Comparison of ENCODE assay signal across 16 cellular contexts in genomic region chr2:205495819-205496218, GRCh38.
DNase-seq lines count a peak whose midpoint lies in the region; ATAC-seq and TF ChIP-seq lines count a peak whose summit lies in the region.
"Had no signal": no experiment of that assay in that cellular context is flagged by ENCODE, and none has a peak within 500 bp of the region (broad histone marks: within the 10 kb centered on the region; RNA-seq: fewer than 3 reads in every experiment).

No MANE protein-coding gene starts in this region.

- H3K79me2 ChIP-seq in GM23338 (replicated peaks; ENCODE audit: insufficient read depth): no peaks in the 10 kb centered on the region

- H3K36me3 ChIP-seq in GM23338 (ENCODE audit: insufficient read depth): no peaks in the 10 kb centered on the region
- H3K36me3 ChIP-seq: BE2C had no signal

- H3K27me3 Mint-ChIP-seq in GM23338 (ENCODE audit: insufficient read depth, low read depth, poor library complexity): peaks cover 3% of the 10 kb centered on the region

- H3K4me3 Mint-ChIP-seq in GM23338: no peak overlapping the region
- H3K4me3 Mint-ChIP-seq: CD4-positive, alpha-beta T cell had no signal

- H3F3A ChIP-seq in GM23338 (replicated peaks; ENCODE audit: low read depth): no peaks in the 10 kb centered on the region

- peaks cover 9% of the 10 kb centered on the region; the same call in 2 of the 3 replicates for H3K9me3 Mint-ChIP-seq in GM23338

- H3K27me3 ChIP-seq in GM23338 (ENCODE audit: insufficient read depth): no peaks in the 10 kb centered on the region
- H3K27me3 ChIP-seq: BE2C had no signal

- H3K9me2 ChIP-seq in GM23338 (ENCODE audit: insufficient read depth): no peaks in the 10 kb centered on the region

- peaks cover 4% of the 10 kb centered on the region; the same call in 1 of the 3 replicates for H3K36me3 Mint-ChIP-seq in GM23338 (ENCODE audit: low read depth)

- no peak overlapping the region for H3K4me3 ChIP-seq in GM23338

- no peak overlapping the region for H3K4me2 ChIP-seq in GM23338

- no peaks in the 10 kb centered on the region for H3K4me1 ChIP-seq in GM23338 (ENCODE audit: insufficient read depth)
- H3K4me1 ChIP-seq: BE2C had no signal

- TF ChIP-seq CTCF in GM23338 (conservative IDR thresholded peaks at IDR 0.05; ENCODE audit: low read depth in 2 of 2): no peak

- H3K27ac Mint-ChIP-seq in GM23338: no peak overlapping the region
- H3K27ac Mint-ChIP-seq: CD4-positive, alpha-beta T cell had no signal

- H2AFZ ChIP-seq in GM23338: no peak overlapping the region

- DNase-seq in GM23338 (ENCODE audit: low spot score): peak; percentile 25
- DNase-seq in fibroblast of peridontal ligament (ENCODE audit: extremely low read depth): peak; percentile 40
- DNase-seq in HT-29 (ENCODE audit: low spot score): no peak
- DNase-seq in KBM-7: no peak
- no peak for DNase-seq in NCI-H345 treated with DMSO at 0.1 percent for 48 hours (lab: John Stamatoyannopoulos, UW; ENCODE audit: unreplicated experiment)
- DNase-seq: BE2C; Calu3; CD4-positive, alpha-beta T cell; DMS53; NCI-H1417; NCI-H187 treated with DMSO at 0.1 percent for 48 hours; NCI-H446; NK-92 treated with Interleukin-12 subunit alpha and Interleukin-12 subunit beta, amount 100 ng/mL, for 24 hours; SHP77 treated with DMSO at 0.1 percent for 48 hours had no signal

- H3K27ac ChIP-seq in GM23338 (ENCODE audit: low read depth): no peak overlapping the region

- H4K20me1 ChIP-seq in GM23338 (replicated peaks; ENCODE audit: insufficient read depth): no peaks in the 10 kb centered on the region

- ATAC-seq in GM23338: no peak
- ATAC-seq in SK-N-SH treated with all-trans-retinoic acid at 6 μM for 48 hours: peak; percentile 75
- no peak for ATAC-seq in GM21737 (IDR thresholded peaks at IDR 0.05; ENCODE audit: unreplicated experiment)

- in situ Hi-C loops in KBM-7 (cut with MboI; ENCODE audit: low pct_unique_long_range_greater_than_20kb, low sequenced_read_pairs): no loop called here

- H3K4me1 Mint-ChIP-seq in GM23338: peaks cover 25% of the 10 kb centered on the region

TF ChIP-seq in GM23338, 12 proteins besides CTCF, POLR2A, EP300 and RAD21 (continues in another document):
- TF ChIP-seq STAT1 (IDR thresholded peaks at IDR 0.05; ENCODE audit: unreplicated experiment): no peak

TF ChIP-seq in SK-N-SH treated with all-trans-retinoic acid at 6 μM for 48 hours, 23 proteins besides CTCF, POLR2A, EP300 and RAD21:
- TF ChIP-seq ZFP3 (CRISPR knock-in tag; IDR thresholded peaks at IDR 0.05): no peak
- peak; percentile 42 for TF ChIP-seq ISL1 (CRISPR knock-in tag; IDR thresholded peaks at IDR 0.05)
- TF ChIP-seq CREB5 (CRISPR knock-in tag; IDR thresholded peaks at IDR 0.05; ENCODE audit: low read depth): no peak

Comparison
In these comparisons a context has a peak if more than half of its experiments do, and no peak if none do; other contexts are left out.
1. DNase-seq: peak in GM23338 (single experiment) and fibroblast of peridontal ligament (single experiment); none in HT-29 (single experiment), KBM-7 (single experiment) and NCI-H345 treated with DMSO at 0.1 percent for 48 hours (single experiment).